1 cellular context compared by ENCODE assay signal in the genomic region with DNA sequence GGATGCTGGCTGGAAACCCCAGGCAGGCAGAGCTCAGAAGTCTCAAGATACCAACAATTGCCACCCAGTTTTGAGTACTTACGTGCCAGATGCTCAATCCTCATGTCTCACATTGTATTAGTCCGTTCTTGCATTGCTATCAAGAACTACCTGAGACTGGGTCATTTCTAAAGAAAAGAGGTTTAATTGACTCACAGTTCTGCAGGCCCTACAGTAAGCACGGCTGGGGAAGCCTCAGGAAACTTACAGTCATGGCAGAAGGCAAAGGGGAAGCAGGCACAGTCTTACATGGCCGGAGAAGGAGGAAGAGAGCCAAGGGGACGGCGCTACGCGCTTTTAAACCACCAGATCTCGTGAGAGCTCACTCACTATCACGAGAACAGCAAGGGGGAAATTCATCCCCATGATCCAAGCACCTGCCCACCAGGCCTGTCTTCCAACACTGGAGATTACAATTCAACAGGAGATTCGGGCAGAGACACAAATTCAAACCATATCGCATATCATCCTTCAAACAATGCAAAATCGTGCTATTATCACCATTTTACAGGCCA.
TF ChIP-seq lines count a peak whose summit lies in the region.

No MANE protein-coding gene starts in this region.

TF ChIP-seq in WTC11, 78 proteins besides CTCF, POLR2A, EP300 and RAD21 (continued from another document):
- TF ChIP-seq, protein P1, sequence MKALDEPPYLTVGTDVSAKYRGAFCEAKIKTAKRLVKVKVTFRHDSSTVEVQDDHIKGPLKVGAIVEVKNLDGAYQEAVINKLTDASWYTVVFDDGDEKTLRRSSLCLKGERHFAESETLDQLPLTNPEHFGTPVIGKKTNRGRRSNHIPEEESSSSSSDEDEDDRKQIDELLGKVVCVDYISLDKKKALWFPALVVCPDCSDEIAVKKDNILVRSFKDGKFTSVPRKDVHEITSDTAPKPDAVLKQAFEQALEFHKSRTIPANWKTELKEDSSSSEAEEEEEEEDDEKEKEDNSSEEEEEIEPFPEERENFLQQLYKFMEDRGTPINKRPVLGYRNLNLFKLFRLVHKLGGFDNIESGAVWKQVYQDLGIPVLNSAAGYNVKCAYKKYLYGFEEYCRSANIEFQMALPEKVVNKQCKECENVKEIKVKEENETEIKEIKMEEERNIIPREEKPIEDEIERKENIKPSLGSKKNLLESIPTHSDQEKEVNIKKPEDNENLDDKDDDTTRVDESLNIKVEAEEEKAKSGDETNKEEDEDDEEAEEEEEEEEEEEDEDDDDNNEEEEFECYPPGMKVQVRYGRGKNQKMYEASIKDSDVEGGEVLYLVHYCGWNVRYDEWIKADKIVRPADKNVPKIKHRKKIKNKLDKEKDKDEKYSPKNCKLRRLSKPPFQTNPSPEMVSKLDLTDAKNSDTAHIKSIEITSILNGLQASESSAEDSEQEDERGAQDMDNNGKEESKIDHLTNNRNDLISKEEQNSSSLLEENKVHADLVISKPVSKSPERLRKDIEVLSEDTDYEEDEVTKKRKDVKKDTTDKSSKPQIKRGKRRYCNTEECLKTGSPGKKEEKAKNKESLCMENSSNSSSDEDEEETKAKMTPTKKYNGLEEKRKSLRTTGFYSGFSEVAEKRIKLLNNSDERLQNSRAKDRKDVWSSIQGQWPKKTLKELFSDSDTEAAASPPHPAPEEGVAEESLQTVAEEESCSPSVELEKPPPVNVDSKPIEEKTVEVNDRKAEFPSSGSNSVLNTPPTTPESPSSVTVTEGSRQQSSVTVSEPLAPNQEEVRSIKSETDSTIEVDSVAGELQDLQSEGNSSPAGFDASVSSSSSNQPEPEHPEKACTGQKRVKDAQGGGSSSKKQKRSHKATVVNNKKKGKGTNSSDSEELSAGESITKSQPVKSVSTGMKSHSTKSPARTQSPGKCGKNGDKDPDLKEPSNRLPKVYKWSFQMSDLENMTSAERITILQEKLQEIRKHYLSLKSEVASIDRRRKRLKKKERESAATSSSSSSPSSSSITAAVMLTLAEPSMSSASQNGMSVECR (CRISPR knock-in tag; IDR thresholded peaks at IDR 0.05; ENCODE audit: borderline replicate concordance), result no peak
- no peak for TF ChIP-seq FOXK1 (CRISPR knock-in tag; IDR thresholded peaks at IDR 0.05)
